In the genomic region with DNA sequence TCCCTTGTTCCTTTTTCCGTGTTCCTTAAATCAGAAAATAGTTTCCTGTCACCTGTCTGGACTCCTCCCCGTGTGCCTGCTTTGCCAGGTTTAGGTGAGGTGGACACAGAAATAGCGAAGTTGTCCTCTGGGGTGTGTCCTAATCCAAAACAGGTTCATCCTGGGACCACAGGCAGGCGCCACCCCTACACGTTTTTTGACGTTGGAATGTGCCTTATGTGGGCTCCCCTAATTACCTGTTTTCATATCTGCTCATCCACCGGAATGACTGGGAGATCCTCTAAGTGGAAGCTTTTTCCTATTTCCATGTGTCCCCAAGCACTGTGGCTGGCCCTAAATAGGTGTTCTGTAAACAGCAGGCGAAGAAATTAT, we compare ENCODE assay signal across 8 cellular contexts. TPM values are rescaled to one million over a fixed set of nuclear protein-coding genes. Genes with fewer than 3 reads are reported as not detected.
A peak's percentile ranks its signal among the peaks of the same experiment; 100 is the strongest.
DNase-seq lines count a peak whose midpoint lies in the region; ATAC-seq, FAIRE-seq and TF ChIP-seq lines count a peak whose summit lies in the region.

No MANE protein-coding gene starts in this region.

- no peak overlapping the region for H2BK5ac ChIP-seq in H1 (ENCODE audit: low read depth, low read length)

- no peak overlapping the region for H3K14ac ChIP-seq in H1 (ENCODE audit: insufficient read length)

- in situ Hi-C loops in brain microvascular endothelial cell (cut with HindIII; ENCODE audit: low pct_ligation_motif_present, low sequenced_read_pairs): no loop called here

- H3K79me2 ChIP-seq in KMS-11 (ENCODE audit: insufficient read depth, low read depth) (peaks cover 21% of the 10 kb centered on the region; the same call in 1 of the 2 replicates), H1 (ENCODE audit: control insufficient read depth in 1 of 2, insufficient read depth in 2 of 2, low read length in 2 of 2) (peaks cover 0 to 20% of the 10 kb centered on the region in 2 experiments; a peak in 2 of 4 replicates)

- peak overlapping the region; percentile 50; the same call in 1 of the 2 replicates for H3K9ac ChIP-seq in KMS-11
- no peak overlapping the region for H3K9ac ChIP-seq in H1 (replicated peaks in 1 of 4; ENCODE audit: extremely low read depth in 1 of 4, low read depth in 3 of 4, low read length in 3 of 4)

- peak overlapping the region; percentile 98 for H2AFZ ChIP-seq in KMS-11 (ENCODE audit: low read depth)
- H2AFZ ChIP-seq in H1 (ENCODE audit: low read length): peak overlapping the region; percentile 79

- H4K8ac ChIP-seq in H1 (ENCODE audit: extremely low read depth, insufficient read depth, low read length): no peak overlapping the region; the same call in 1 of the 2 replicates

- no peak for DNase-seq in H1 (ENCODE audit: low read depth in 1 of 2, low spot score in 2 of 2)
- DNase-seq in sigmoid colon: no peak
- DNase-seq in brain microvascular endothelial cell: no peak
- no peak for DNase-seq in DMS53 treated with DMSO at 0.1 percent for 48 hours (lab: John Stamatoyannopoulos, UW; ENCODE audit: unreplicated experiment)
- no peak for DNase-seq in amygdala (lab: John Stamatoyannopoulos, UW)
- DNase-seq in NCI-H69 (lab: John Stamatoyannopoulos, UW): no peak

- H3K79me1 ChIP-seq in H1 (ENCODE audit: low read depth, low read length): no peaks in the 10 kb centered on the region

- no peak overlapping the region for H2BK12ac ChIP-seq in H1 (ENCODE audit: low read depth, low read length)

- no peak for TF ChIP-seq RAD21 in H1 (IDR thresholded peaks at IDR 0.05 in 1 of 2, conservative IDR thresholded peaks at IDR 0.05 in 1 of 2; ENCODE audit: low read depth in 2 of 2, low read length in 2 of 2)

- TF ChIP-seq POLR2A in H1 (IDR thresholded peaks at IDR 0.05; ENCODE audit: control extremely low read depth in 1 of 2, low read depth in 2 of 2, low read length in 2 of 2) (no peak), sigmoid colon (IDR thresholded peaks at IDR 0.05) (no peak)

- peak overlapping the region; percentile 52; the same call in 1 of the 2 replicates for H3K18ac ChIP-seq in H1 (ENCODE audit: extremely low read depth, low read length)

- 46% methylated on average over 8 of the region's 8 CpGs; no CpG with 5 or more reads in 1 of the 2 experiments for WGBS in H1 (ENCODE audit: extremely low coverage in 1 of 2, insufficient coverage in 1 of 2, insufficient read length in 1 of 2, insufficient replicate concordance in 2 of 2, low coverage in 1 of 2, low lambda C conversion rate in 2 of 2, missing lambda C conversion rate in 1 of 2), 2 experiments
- 32 to 43% methylated on average over 8 of the region's 8 CpGs for WGBS in sigmoid colon, 2 donors

- H3K4ac ChIP-seq in H1 (replicated peaks; ENCODE audit: insufficient read length, low read depth, low read length): no peak overlapping the region

- no peak overlapping the region for H3K56ac ChIP-seq in H1 (replicated peaks; ENCODE audit: insufficient read length, low read depth, low read length)

- no peak overlapping the region for H2BK15ac ChIP-seq in H1 (ENCODE audit: low read length)

- peak; percentile 10 for ATAC-seq in GM18858 (IDR thresholded peaks at IDR 0.05; ENCODE audit: unreplicated experiment)

- H4K20me1 ChIP-seq in KMS-11 (ENCODE audit: insufficient read depth) (no peaks in the 10 kb centered on the region), H1 (replicated peaks in 1 of 2; ENCODE audit: control insufficient read depth in 1 of 2, insufficient read depth in 2 of 2, low read length in 2 of 2) (no peaks in the 10 kb centered on the region)

- H2BK20ac ChIP-seq in H1 (ENCODE audit: low read length): peak overlapping the region; percentile 15; the same call in 1 of the 2 replicates

- H3K4me1 ChIP-seq in KMS-11 (ENCODE audit: low read depth, poor library complexity, severe bottlenecking) (peaks cover 20% of the 10 kb centered on the region), H1 (replicated peaks in 1 of 4; ENCODE audit: control insufficient read depth in 3 of 4, insufficient read depth in 4 of 4, low read length in 3 of 4) (peaks cover 0 to 12% (median 7%) of the 10 kb centered on the region in 4 experiments; a peak in 5 of 7 replicates), sigmoid colon (peaks cover 0 to 22% (median 18%) of the 10 kb centered on the region in 4 donors)

- POLR2A ChIA-PET in H1 (lab: Charles Lee; ENCODE audit: partially characterized antibody): interaction anchor here (0.7 to 1.4 kb wide), 7 partner anchors 34 to 146 kb away, joined by 3 to 5 read pairs (median 3); a partner anchor contains a TSS

- no peak for TF ChIP-seq CTCF in KMS-11 (conservative IDR thresholded peaks at IDR 0.05; ENCODE audit: low read depth, low read length)
- TF ChIP-seq CTCF in H1 (IDR thresholded peaks at IDR 0.05; ENCODE audit: control extremely low read depth in 1 of 3, insufficient read depth in 1 of 3, low read depth in 1 of 3, low read length in 3 of 3): no peak
- TF ChIP-seq CTCF in sigmoid colon (IDR thresholded peaks at IDR 0.05): no peak
- no peak for TF ChIP-seq CTCF in brain microvascular endothelial cell (IDR thresholded peaks at IDR 0.05; ENCODE audit: low read depth, low read length, missing control alignments)

- no peak overlapping the region for H3K23ac ChIP-seq in H1 (ENCODE audit: insufficient read length)

- H3K27ac ChIP-seq in KMS-11 (no peak overlapping the region), H1 (ENCODE audit: low read depth, low read length) (no peak overlapping the region), sigmoid colon (peak overlapping the region in 1 of 4 donors; percentile 78), brain microvascular endothelial cell (no peak overlapping the region)

- peaks cover 3% of the 10 kb centered on the region for H3K23me2 ChIP-seq in H1 (ENCODE audit: low read depth, low read length)

- intact Hi-C loops in sigmoid colon (cut with DNase I): loop anchor here (1.0 to 5.0 kb wide), 2 partner anchors 49 to 56 kb away; a partner anchor contains a TSS

- no peak overlapping the region for H2BK120ac ChIP-seq in H1 (replicated peaks; ENCODE audit: low read depth, low read length)

- H2AK5ac ChIP-seq in H1 (ENCODE audit: low read depth, low read length): no peak overlapping the region

- no peaks in the 10 kb centered on the region for H3K36me3 ChIP-seq in KMS-11 (ENCODE audit: insufficient read depth)
- no peaks in the 10 kb centered on the region for H3K36me3 ChIP-seq in H1 (ENCODE audit: control insufficient read depth in 2 of 4, insufficient read depth in 4 of 4, low read length in 3 of 4)
- no peaks in the 10 kb centered on the region for H3K36me3 ChIP-seq in sigmoid colon
- no peaks in the 10 kb centered on the region for H3K36me3 ChIP-seq in brain microvascular endothelial cell (replicated peaks)

- H4K91ac ChIP-seq in H1 (replicated peaks; ENCODE audit: insufficient read length, low read length): peak overlapping the region; percentile 70

- H3K27me3 ChIP-seq in KMS-11 (ENCODE audit: insufficient read depth, low read depth) (no peaks in the 10 kb centered on the region), H1 (replicated peaks in 1 of 4; ENCODE audit: control insufficient read depth in 3 of 4, extremely low read depth in 1 of 4, insufficient read depth in 3 of 4, low read length in 3 of 4) (peaks cover 0 to 7% (median 2%) of the 10 kb centered on the region in 4 experiments; a peak in 4 of 7 replicates), sigmoid colon (peaks cover 14 to 44% (median 31%) of the 10 kb centered on the region in 3 donors), brain microvascular endothelial cell (replicated peaks) (peaks cover 6% of the 10 kb centered on the region)

- FAIRE-seq in H1 (lab: Jason Lieb, UNC): no peak

- CTCF ChIA-PET in H1 (lab: Charles Lee; ENCODE audit: partially characterized antibody): interaction anchor here (1.0 to 3.8 kb wide), 9 partner anchors 12 to 205 kb away, joined by 3 to 16 read pairs (median 4); a partner anchor contains a TSS

- no peaks in the 10 kb centered on the region for H3K9me3 ChIP-seq in H1 (ENCODE audit: insufficient read depth in 2 of 2, low read depth in 1 of 2, low read length in 1 of 2)
- no peaks in the 10 kb centered on the region for H3K9me3 ChIP-seq in sigmoid colon

- H3K4me2 ChIP-seq in KMS-11 (peak overlapping the region; percentile 90), H1 (ENCODE audit: insufficient read depth in 1 of 2, low read depth in 2 of 2, low read length in 2 of 2) (peak overlapping the region; percentile 79 to 88)

- TF ChIP-seq EP300 in H1 (IDR thresholded peaks at IDR 0.05; ENCODE audit: borderline replicate concordance in 1 of 2, low read depth in 2 of 2, low read length in 2 of 2) (no peak), sigmoid colon (IDR thresholded peaks at IDR 0.05) (no peak)

- no peak overlapping the region for H4K5ac ChIP-seq in H1 (ENCODE audit: insufficient read length, low read depth, low read length)

- H3K4me3 ChIP-seq in KMS-11 (IDR thresholded peaks at IDR 0.05; ENCODE audit: insufficient read depth, low read depth, low read length) (peak overlapping the region; percentile 40), H1 (ENCODE audit: extremely low read depth in 1 of 4, insufficient read depth in 2 of 4, low read depth in 3 of 4, low read length in 4 of 4) (peak overlapping the region in 2 of 4 experiments; percentile 4 to 72; a peak in 3 of 8 replicates), sigmoid colon (peak overlapping the region in 3 of 4 donors; percentile 45 to 61 (median 49)), brain microvascular endothelial cell (ENCODE audit: low read depth, low read length) (no peak overlapping the region)

RNA-seq across cellular contexts. Expression of a gene that starts 49.0 kb away (rescaled TPM):
- total RNA-seq in H1 (2021; fragmentation: NEBNext Ultra II Directional; extraction: Animal tissue kit (Norgen Biotek cat#: 25700)): 30.4 and 31.3 TPM in 2 replicates
- 5.7 and 8.4 TPM in 2 replicates for polyA plus RNA-seq in H1 (2011; rRNA removed)
- 9.7 TPM for polyA plus RNA-seq in H1 (2011; cell fraction: cytosol; rRNA removed)
- 3.7 TPM for polyA plus RNA-seq in H1 (2011; cell fraction: nucleus; rRNA removed)
- polyA plus RNA-seq in H1 (2012, experiment 1 of 2): 13.5 to 18.3 TPM (median 14.5 TPM) in 4 replicates
- 2.1 TPM for polyA plus RNA-seq in H1 (2012, experiment 2 of 2)
- polyA plus RNA-seq in H1 (2013, experiment 1 of 2): 12.5 TPM
- polyA plus RNA-seq in H1 (2013, experiment 2 of 2): 12.2 TPM
- 15.6 and 18.2 TPM in 2 replicates for polyA minus RNA-seq in H1 (2011; rRNA and poly(A)+ RNA removed)
- 10.4 TPM for polyA minus RNA-seq in H1 (2011; cell fraction: cytosol; rRNA and poly(A)+ RNA removed)
- polyA minus RNA-seq in H1 (2011; cell fraction: nucleus; rRNA and poly(A)+ RNA removed): 7.2 TPM
- total RNA-seq in sigmoid colon: 10 to 100 TPM in 3 of 4 donors, 1 to 10 TPM in 1; 8.0 to 13.2 (median 12.4) TPM
- 1 to 10 TPM; 1.2 to 2.3 (median 1.8) TPM for polyA plus RNA-seq in sigmoid colon

RNA-seq across cellular contexts. Expression of a gene that starts 55.7 kb away (rescaled TPM):
- 143 and 144 TPM in 2 replicates for total RNA-seq in H1 (2021; fragmentation: NEBNext Ultra II Directional; extraction: Animal tissue kit (Norgen Biotek cat#: 25700))
- polyA plus RNA-seq in H1 (2011; rRNA removed): 29.1 and 45.3 TPM in 2 replicates
- 68.3 TPM for polyA plus RNA-seq in H1 (2011; cell fraction: cytosol; rRNA removed)
- polyA plus RNA-seq in H1 (2011; cell fraction: nucleus; rRNA removed): 102 TPM
- polyA plus RNA-seq in H1 (2012, experiment 1 of 2): 81.7 to 147 TPM (median 94.4 TPM) in 4 replicates
- polyA plus RNA-seq in H1 (2012, experiment 2 of 2): 5.3 TPM
- 139 TPM for polyA plus RNA-seq in H1 (2013, experiment 1 of 2)
- polyA plus RNA-seq in H1 (2013, experiment 2 of 2): 144 TPM
- 211 and 297 TPM in 2 replicates for polyA minus RNA-seq in H1 (2011; rRNA and poly(A)+ RNA removed)
- 89.5 TPM for polyA minus RNA-seq in H1 (2011; cell fraction: cytosol; rRNA and poly(A)+ RNA removed)
- 346 TPM for polyA minus RNA-seq in H1 (2011; cell fraction: nucleus; rRNA and poly(A)+ RNA removed)
- 100 to 1,000 TPM; 161 to 184 (median 176) TPM for total RNA-seq in sigmoid colon
- 10 to 100 TPM; 28.7 to 69.8 (median 43.8) TPM for polyA plus RNA-seq in sigmoid colon
